In genomic region chr7:44145969-44146897, GRCh38 we compare ENCODE assay signal across 9 cellular contexts. TPM values are rescaled to one million over a fixed set of nuclear protein-coding genes. Genes with fewer than 3 reads are reported as not detected.
DNase-seq lines count a peak whose midpoint lies in the region; ATAC-seq and TF ChIP-seq lines count a peak whose summit lies in the region.
"Had no signal": no experiment of that assay in that cellular context is flagged by ENCODE, and none has a peak within 500 bp of the region (broad histone marks: within the 10 kb centered on the region; RNA-seq: fewer than 3 reads in every experiment).

No MANE protein-coding gene starts in this region.

- no peak overlapping the region for H2AK9ac ChIP-seq in IMR-90 (replicated peaks; ENCODE audit: low read depth, low read length, poor library complexity)

- H3K79me1 ChIP-seq in IMR-90 (ENCODE audit: low read depth in 1 of 2, low read length in 2 of 2) = no peaks in the 10 kb centered on the region

- no peak overlapping the region; the same call in 1 of the 2 replicates for H2AK5ac ChIP-seq in IMR-90 (ENCODE audit: low read depth, low read length)

- intact Hi-C loops in IMR-90 (cut with micrococcal nuclease) = no loop called here

- peaks cover 3% of the 10 kb centered on the region; the same call in 1 of the 2 replicates for H3K9me1 ChIP-seq in IMR-90 (ENCODE audit: insufficient read depth, low read length)

- no peak overlapping the region for H2BK5ac ChIP-seq in IMR-90 (ENCODE audit: low read depth, low read length, poor library complexity, severe bottlenecking)

- H3K14ac ChIP-seq in IMR-90 (replicated peaks; ENCODE audit: low read depth, low read length) = no peak overlapping the region

- peak; percentile 95 for DNase-seq in AG08396 (ENCODE audit: low spot score)
- peak; percentile 12 for DNase-seq in IMR-90
- peak; percentile 41 for DNase-seq in activated T-cell treated with anti-CD3 and anti-CD28 coated beads for 24 hours (ENCODE audit: low read depth)
- peak; percentile 43 for DNase-seq in epithelial cell of esophagus (ENCODE audit: low read depth)
- DNase-seq in midbrain (lab: John Stamatoyannopoulos, UW) = peak; percentile 41
- peak; percentile 56 for DNase-seq in stimulated activated CD8-positive, alpha-beta memory T cell treated with anti-CD3 and anti-CD28 coated beads, Interleukin-4, amount 100 ng/mL, for 24 hours (ENCODE audit: low read depth)
- no peak for DNase-seq in NCI-H1417 (lab: John Stamatoyannopoulos, UW)

- no peak overlapping the region for H4K91ac ChIP-seq in IMR-90 (ENCODE audit: insufficient read depth, low read depth, low read length)

- no peak overlapping the region; the same call in 1 of the 2 replicates for H3K18ac ChIP-seq in IMR-90 (ENCODE audit: low read depth, low read length)

- H3K27ac ChIP-seq in IMR-90 (ENCODE audit: insufficient read depth, low read length) = no peak overlapping the region

- H3K9ac ChIP-seq in IMR-90 (ENCODE audit: low read depth, low read length) = no peak overlapping the region; the same call in 1 of the 2 replicates

- no peak overlapping the region for H3K23ac ChIP-seq in IMR-90 (ENCODE audit: low read depth, low read length)

- peak; percentile 94 for ATAC-seq in IMR-90 (ENCODE audit: low read depth)
- ATAC-seq in HG02623 (IDR thresholded peaks at IDR 0.05; ENCODE audit: unreplicated experiment) = no peak

- H3K27me3 ChIP-seq in IMR-90 (ENCODE audit: control insufficient read depth, insufficient read depth, low read length) = peaks cover 40% of the 10 kb centered on the region

- CTCF ChIA-PET in IMR-90 (lab: Yijun Ruan, JAX) = no interaction called here

- no TSS peak for BruUV-seq in IMR-90 (replicated peaks; lab: Mats Ljungman, UMichigan)

- H3K4me2 ChIP-seq in IMR-90 (ENCODE audit: low read depth, low read length) = peak overlapping the region; percentile 95

- no peak overlapping the region; the same call in 1 of the 2 replicates for H4K5ac ChIP-seq in IMR-90 (ENCODE audit: low read depth, low read length)

- TF ChIP-seq CTCF in IMR-90 (conservative IDR thresholded peaks at IDR 0.05; ENCODE audit: low read depth, low read length) (no peak), epithelial cell of esophagus (IDR thresholded peaks at IDR 0.05; ENCODE audit: insufficient read depth, low read depth, low read length, missing control alignments) (no peak)

- H3K4me3 ChIP-seq in IMR-90 (ENCODE audit: insufficient read depth, low read depth, low read length) (peak overlapping the region; percentile 43), epithelial cell of esophagus (ENCODE audit: low read length) (peak overlapping the region; percentile 34)

- no peaks in the 10 kb centered on the region for H3K9me3 ChIP-seq in IMR-90 (ENCODE audit: control insufficient read depth, insufficient read depth, low read length)

- no peak overlapping the region for H3K56ac ChIP-seq in IMR-90 (ENCODE audit: extremely low read depth, insufficient read depth, low read length)

- no peak for TF ChIP-seq RAD21 in IMR-90 (IDR thresholded peaks at IDR 0.05; ENCODE audit: low read length)

- H3K4ac ChIP-seq in IMR-90 (ENCODE audit: low read depth, low read length) = no peak overlapping the region

- WGBS in IMR-90 (ENCODE audit: extremely low coverage in 2 of 2, insufficient read length in 1 of 2), 2 experiments = 38% methylated on average over 21 of the region's 65 CpGs; no CpG with 5 or more reads in 1 of the 2 experiments

- no peaks in the 10 kb centered on the region for H3K36me3 ChIP-seq in IMR-90 (ENCODE audit: control insufficient read depth, insufficient read depth, low read length)

- H2BK120ac ChIP-seq in IMR-90 (ENCODE audit: low read depth, low read length) = no peak overlapping the region

- no peak overlapping the region for H2BK15ac ChIP-seq in IMR-90 (ENCODE audit: low read depth, low read length)

- no peak for TF ChIP-seq POLR2A in IMR-90 (IDR thresholded peaks at IDR 0.05; ENCODE audit: low read depth, low read length)

- POLR2A ChIA-PET in IMR-90 (lab: Charles Lee; ENCODE audit: unreplicated experiment) = no interaction called here

- in situ Hi-C loops in IMR-90 (cut with MboI; ENCODE audit: low sequenced_read_pairs) = no loop called here

- peaks cover 10% of the 10 kb centered on the region; the same call in 1 of the 2 replicates for H3K4me1 ChIP-seq in IMR-90 (ENCODE audit: control insufficient read depth, insufficient read depth, low read length)

- H4K20me1 ChIP-seq in IMR-90 (ENCODE audit: insufficient read depth, low read length) = no peaks in the 10 kb centered on the region

- peak overlapping the region; percentile 92 for H2AFZ ChIP-seq in IMR-90 (replicated peaks; ENCODE audit: low read length, poor library complexity)

- dilution Hi-C loops in IMR-90 (cut with HindIII; ENCODE audit: low sequenced_read_pairs, unreplicated experiment) = no loop called here

- H2BK20ac ChIP-seq in IMR-90 (ENCODE audit: low read depth, low read length) = no peak overlapping the region

- H4K8ac ChIP-seq in IMR-90 (ENCODE audit: low read depth in 2 of 2, low read length in 2 of 2) = peak overlapping the region in 1 of 2 experiments; percentile 60; a peak in 1 of 4 replicates

TF ChIP-seq in IMR-90, 13 proteins besides CTCF, POLR2A, EP300 and RAD21:
- TF ChIP-seq CEBPB (IDR thresholded peaks at IDR 0.05; ENCODE audit: low read depth, low read length) = no peak
- TF ChIP-seq BHLHE40 (IDR thresholded peaks at IDR 0.05; ENCODE audit: low read depth, low read length) = no peak

RNA-seq across cellular contexts. Expression of gene MYL7, which starts 5.1 kb away (rescaled TPM):
- not detected in 2 replicates for total RNA-seq in IMR-90 (2012; rRNA removed)
- polyA plus RNA-seq in IMR-90 (2012; rRNA removed) = 0.24 TPM in 1 of 2 replicates, not detected in the other
- not detected in 2 replicates for polyA plus RNA-seq in IMR-90 (2012; cell fraction: cytosol; rRNA removed)
- 0.40 TPM in 1 of 2 replicates, not detected in the other for polyA plus RNA-seq in IMR-90 (2012; cell fraction: nucleus; rRNA removed; ENCODE audit: low replicate concordance)
- total RNA-seq: pulmonary artery endothelial cell had no signal

RNA-seq across cellular contexts. Expression of gene POLD2, which starts 22.9 kb away (rescaled TPM):
- 136 and 163 TPM in 2 replicates for total RNA-seq in IMR-90 (2012; rRNA removed)
- 142 and 165 TPM in 2 replicates for polyA plus RNA-seq in IMR-90 (2012; rRNA removed)
- polyA plus RNA-seq in IMR-90 (2012; cell fraction: cytosol; rRNA removed) = 137 and 138 TPM in 2 replicates
- 99.1 and 163 TPM in 2 replicates for polyA plus RNA-seq in IMR-90 (2012; cell fraction: nucleus; rRNA removed; ENCODE audit: low replicate concordance)

RNA-seq across cellular contexts. Expression of gene AEBP1, which starts 42.1 kb away (rescaled TPM):
- total RNA-seq in IMR-90 (2012; rRNA removed) = 1.1 and 1.4 TPM in 2 replicates
- polyA plus RNA-seq in IMR-90 (2012; rRNA removed) = 5.5 and 5.7 TPM in 2 replicates
- polyA plus RNA-seq in IMR-90 (2012; cell fraction: cytosol; rRNA removed) = 5.5 and 7.4 TPM in 2 replicates
- 21.5 and 34.8 TPM in 2 replicates for polyA plus RNA-seq in IMR-90 (2012; cell fraction: nucleus; rRNA removed; ENCODE audit: low replicate concordance)

RNA-seq across cellular contexts. Expression of gene GCK, which starts 43.0 kb away (rescaled TPM):
- total RNA-seq in IMR-90 (2012; rRNA removed) = 0.18 and 0.28 TPM in 2 replicates
- polyA plus RNA-seq in IMR-90 (2012; rRNA removed) = 0.07 and 0.14 TPM in 2 replicates
- 0.36 and 0.54 TPM in 2 replicates for polyA plus RNA-seq in IMR-90 (2012; cell fraction: cytosol; rRNA removed)
- 0.05 and 0.21 TPM in 2 replicates for polyA plus RNA-seq in IMR-90 (2012; cell fraction: nucleus; rRNA removed; ENCODE audit: low replicate concordance)

RNA-seq across cellular contexts. Expression of gene YKT6, which starts 54.5 kb away (rescaled TPM):
- 98.6 and 120 TPM in 2 replicates for total RNA-seq in IMR-90 (2012; rRNA removed)
- 110 and 115 TPM in 2 replicates for polyA plus RNA-seq in IMR-90 (2012; rRNA removed)
- 108 and 137 TPM in 2 replicates for polyA plus RNA-seq in IMR-90 (2012; cell fraction: cytosol; rRNA removed)
- 79.7 and 108 TPM in 2 replicates for polyA plus RNA-seq in IMR-90 (2012; cell fraction: nucleus; rRNA removed; ENCODE audit: low replicate concordance)

Comparison
In these comparisons a context has a peak if more than half of its experiments do, and no peak if none do; other contexts are left out.
1. DNase-seq: peak in AG08396 (single experiment), IMR-90 (single experiment), activated T-cell treated with anti-CD3 and anti-CD28 coated beads for 24 hours (single experiment), epithelial cell of esophagus (single experiment), midbrain (single experiment) and stimulated activated CD8-positive, alpha-beta memory T cell treated with anti-CD3 and anti-CD28 coated beads, Interleukin-4, amount 100 ng/mL, for 24 hours (single experiment); none in NCI-H1417 (0 of 3).